In genomic region chr1:200980873-200981272, GRCh38 we compare ENCODE assay signal across 33 cellular contexts.
"Had no signal": no experiment of that assay in that cellular context is flagged by ENCODE, and none has a peak within 500 bp of the region (broad histone marks: within the 10 kb centered on the region; RNA-seq: fewer than 3 reads in every experiment).

No MANE protein-coding gene starts in this region.

- H3K4me3 Mint-ChIP-seq: activated CD4-positive, alpha-beta T cell treated with anti-CD3 and anti-CD28 coated beads for 36 hours; activated CD4-positive, alpha-beta T cell treated with anti-CD3 and anti-CD28 coated beads, Interleukin-2, amount 10 ng/mL, durations not matched to agents 7 days and 5 days; activated naive CD4-positive, alpha-beta T cell treated with anti-CD3 and anti-CD28 coated beads for 36 hours; activated naive CD4-positive, alpha-beta T cell treated with anti-CD3 and anti-CD28 coated beads, Interleukin-2, amount 50 U/mL, for 24 hours; activated naive CD8-positive, alpha-beta T cell treated with anti-CD3 and anti-CD28 coated beads for 36 hours; activated naive CD8-positive, alpha-beta T cell treated with anti-CD3 and anti-CD28 coated beads, Interleukin-2, amount 50 U/mL, for 24 hours; activated T-helper 1 cell treated with anti-CD3 and anti-CD28 coated beads, Interleukin-12 subunit alpha, Interleukin-12 subunit beta, Interleukin-2, Interleukin-4 antibody, amounts not matched to agents 30 ng/mL and 10 ng/mL and 1 ng/mL, durations not matched to agents 14 hours and 24 hours and 36 hours; effector memory CD8-positive, alpha-beta T cell; T-helper 17 cell; T-helper 2 cell treated with Interferon-gamma antibody and Interleukin-4, amounts not matched to agents 5 μg/mL and 100 μg/mL, for 36 hours had no signal

- H3K27me3 ChIP-seq: adrenal gland, body of pancreas, esophagus muscularis mucosa, foreskin keratinocyte, gastrocnemius medialis had no signal

- H3K9me3 ChIP-seq: adrenal gland, body of pancreas, esophagus muscularis mucosa, gastrocnemius medialis had no signal

- H3K27me3 Mint-ChIP-seq: activated CD4-positive, alpha-beta T cell treated with anti-CD3 and anti-CD28 coated beads for 36 hours; activated CD4-positive, alpha-beta T cell treated with anti-CD3 and anti-CD28 coated beads, Interleukin-2, amount 10 ng/mL, durations not matched to agents 7 days and 5 days; activated naive CD4-positive, alpha-beta T cell treated with anti-CD3 and anti-CD28 coated beads, Interleukin-2, amount 50 U/mL, for 24 hours; activated naive CD8-positive, alpha-beta T cell treated with anti-CD3 and anti-CD28 coated beads for 36 hours; activated naive CD8-positive, alpha-beta T cell treated with anti-CD3 and anti-CD28 coated beads, Interleukin-2, amount 50 U/mL, for 24 hours; effector memory CD8-positive, alpha-beta T cell; T-helper 17 cell had no signal

- H3K4me3 ChIP-seq: adrenal gland, body of pancreas, esophagus muscularis mucosa, gastrocnemius medialis had no signal

- H3K9me3 Mint-ChIP-seq: activated CD4-positive, alpha-beta T cell treated with anti-CD3 and anti-CD28 coated beads, Interleukin-2, amount 10 ng/mL, durations not matched to agents 7 days and 5 days; activated naive CD4-positive, alpha-beta T cell treated with anti-CD3 and anti-CD28 coated beads for 36 hours; activated naive CD4-positive, alpha-beta T cell treated with anti-CD3 and anti-CD28 coated beads, Interleukin-2, amount 50 U/mL, for 24 hours; activated naive CD8-positive, alpha-beta T cell treated with anti-CD3 and anti-CD28 coated beads for 36 hours; activated naive CD8-positive, alpha-beta T cell treated with anti-CD3 and anti-CD28 coated beads, Interleukin-2, amount 50 U/mL, for 24 hours; activated T-helper 1 cell treated with anti-CD3 and anti-CD28 coated beads, Interleukin-12 subunit alpha, Interleukin-12 subunit beta, Interleukin-2, Interleukin-4 antibody, amounts not matched to agents 30 ng/mL and 10 ng/mL and 1 ng/mL, durations not matched to agents 14 hours and 24 hours and 36 hours; activated T-helper 2 cell treated with anti-CD3 and anti-CD28 coated beads, Interferon-gamma antibody, Interleukin-2, Interleukin-4, amounts not matched to agents 10 μg/mL and 5 μg/mL and 100 μg/mL, durations not matched to agents 14 hours and 24 hours and 36 hours; effector memory CD8-positive, alpha-beta T cell; T-helper 2 cell treated with Interferon-gamma antibody and Interleukin-4, amounts not matched to agents 5 μg/mL and 100 μg/mL, for 36 hours had no signal

- H3K27ac ChIP-seq: adrenal gland, body of pancreas, esophagus muscularis mucosa, foreskin keratinocyte, gastrocnemius medialis had no signal

- H3K27ac Mint-ChIP-seq: activated CD4-positive, alpha-beta T cell treated with anti-CD3 and anti-CD28 coated beads for 36 hours; activated CD4-positive, alpha-beta T cell treated with anti-CD3 and anti-CD28 coated beads, Interleukin-2, amount 10 ng/mL, durations not matched to agents 7 days and 5 days; activated naive CD4-positive, alpha-beta T cell treated with anti-CD3 and anti-CD28 coated beads for 36 hours; activated naive CD4-positive, alpha-beta T cell treated with anti-CD3 and anti-CD28 coated beads, Interleukin-2, amount 50 U/mL, for 24 hours; activated naive CD8-positive, alpha-beta T cell treated with anti-CD3 and anti-CD28 coated beads for 36 hours; activated naive CD8-positive, alpha-beta T cell treated with anti-CD3 and anti-CD28 coated beads, Interleukin-2, amount 50 U/mL, for 24 hours; activated T-helper 1 cell treated with anti-CD3 and anti-CD28 coated beads, Interleukin-12 subunit alpha, Interleukin-12 subunit beta, Interleukin-2, Interleukin-4 antibody, amounts not matched to agents 30 ng/mL and 10 ng/mL and 1 ng/mL, durations not matched to agents 14 hours and 24 hours and 36 hours; activated T-helper 2 cell treated with anti-CD3 and anti-CD28 coated beads, Interferon-gamma antibody, Interleukin-2, Interleukin-4, amounts not matched to agents 10 μg/mL and 5 μg/mL and 100 μg/mL, durations not matched to agents 14 hours and 24 hours and 36 hours; effector memory CD8-positive, alpha-beta T cell; T-helper 17 cell; T-helper 2 cell treated with Interferon-gamma antibody and Interleukin-4, amounts not matched to agents 5 μg/mL and 100 μg/mL, for 36 hours had no signal

- DNase-seq: activated CD4-positive, alpha-beta T cell treated with anti-CD3 and anti-CD28 coated beads for 36 hours; activated CD4-positive, alpha-beta T cell treated with anti-CD3 and anti-CD28 coated beads, Interleukin-2, amount 10 ng/mL, durations not matched to agents 7 days and 5 days; activated CD4-positive, alpha-beta T cell treated with anti-CD3 and anti-CD28 coated beads, Interleukin-2, amount 50 U/mL, for 48 hours; activated CD4-positive, CD25-positive, alpha-beta regulatory T cell; activated CD4-positive, CD25-positive, alpha-beta regulatory T cell treated with anti-CD3 and anti-CD28 coated beads, Interleukin-2, amount 50 U/mL, for 72 hours; activated CD8-positive, alpha-beta memory T cell treated with anti-CD3 and anti-CD28 coated beads, Interleukin-2, amount 50 U/mL, for 48 hours; activated effector memory CD4-positive, alpha-beta T cell treated with anti-CD3 and anti-CD28 coated beads, Interleukin-2, amount 50 U/mL, for 16 hours; activated naive CD4-positive, alpha-beta T cell treated with anti-CD3 and anti-CD28 coated beads for 36 hours; activated naive CD8-positive, alpha-beta T cell treated with anti-CD3 and anti-CD28 coated beads for 36 hours; activated naive CD8-positive, alpha-beta T cell treated with anti-CD3 and anti-CD28 coated beads, Interleukin-2, amount 50 U/mL, for 24 hours; activated T-cell treated with anti-CD3 and anti-CD28 coated beads for 4 hours; activated T-cell treated with anti-CD3 and anti-CD28 coated beads, Interleukin-2, amount 50 U/mL, for 48 hours; adrenal gland; amygdala; aorta; body of pancreas; caudate nucleus; cortex of kidney; dermis blood vessel endothelial cell; effector CD4-positive, alpha-beta T cell; effector memory CD8-positive, alpha-beta T cell; erythroblast; foreskin keratinocyte; gastrocnemius medialis; glutamatergic neuron; T-helper 1 cell; T-helper 17 cell; T1000 had no signal

- H3K4me1 Mint-ChIP-seq: activated CD4-positive, alpha-beta T cell treated with anti-CD3 and anti-CD28 coated beads for 36 hours; activated CD4-positive, alpha-beta T cell treated with anti-CD3 and anti-CD28 coated beads, Interleukin-2, amount 10 ng/mL, durations not matched to agents 7 days and 5 days; activated naive CD4-positive, alpha-beta T cell treated with anti-CD3 and anti-CD28 coated beads, Interleukin-2, amount 50 U/mL, for 24 hours; activated naive CD8-positive, alpha-beta T cell treated with anti-CD3 and anti-CD28 coated beads for 36 hours; activated naive CD8-positive, alpha-beta T cell treated with anti-CD3 and anti-CD28 coated beads, Interleukin-2, amount 50 U/mL, for 24 hours; T-helper 17 cell had no signal

- H3K36me3 ChIP-seq: adrenal gland, gastrocnemius medialis had no signal

- H3K4me1 ChIP-seq: adrenal gland, body of pancreas, esophagus muscularis mucosa, foreskin keratinocyte, gastrocnemius medialis had no signal

- ATAC-seq: activated CD4-positive, alpha-beta T cell treated with anti-CD3 and anti-CD28 coated beads for 36 hours; activated naive CD8-positive, alpha-beta T cell treated with anti-CD3 and anti-CD28 coated beads, Interleukin-2, amount 50 U/mL, for 24 hours; body of pancreas; effector memory CD8-positive, alpha-beta T cell; foreskin keratinocyte; gastrocnemius medialis; T-helper 17 cell had no signal
